8 cellular contexts compared by ENCODE assay signal in genomic region chr14:39169541-39169900, GRCh38. TPM values are rescaled to one million over a fixed set of nuclear protein-coding genes. Genes with fewer than 3 reads are reported as not detected.
DNase-seq lines count a peak whose midpoint lies in the region; ATAC-seq and TF ChIP-seq lines count a peak whose summit lies in the region.

No MANE protein-coding gene starts in this region.

- peak overlapping the region; percentile 86 for H3K4me3 Mint-ChIP-seq in activated naive CD8-positive, alpha-beta T cell treated with anti-CD3 and anti-CD28 coated beads, Interleukin-2, amount 10 ng/mL, durations not matched to agents 7 days and 5 days

- DNase-seq in EH (ENCODE audit: low read depth) (peak; percentile 20), iPS DF 6.9 (ENCODE audit: low read depth, low spot score) (no peak), smooth muscle cell (lab: John Stamatoyannopoulos, UW; ENCODE audit: unreplicated experiment) (no peak), COLO668 (lab: John Stamatoyannopoulos, UW; ENCODE audit: unreplicated experiment) (no peak), NCI-H446 treated with DMSO at 0.1 percent for 48 hours (lab: John Stamatoyannopoulos, UW) (no peak)
- no peak for DNase-seq in activated naive CD8-positive, alpha-beta T cell treated with anti-CD3 and anti-CD28 coated beads, Interleukin-2, amount 10 ng/mL, durations not matched to agents 7 days and 5 days
- DNase-seq in stimulated activated naive CD4-positive, alpha-beta T cell (lab: John Stamatoyannopoulos, UW), result no peak

- TF ChIP-seq CTCF in smooth muscle cell (IDR thresholded peaks at IDR 0.05; ENCODE audit: borderline replicate concordance, insufficient read depth, poor library complexity, severe bottlenecking), result no peak

- H3K9me3 ChIP-seq in iPS DF 6.9 (ENCODE audit: control insufficient read depth, insufficient read depth, low read length) (no peaks in the 10 kb centered on the region), smooth muscle cell (replicated peaks; ENCODE audit: low read depth) (no peaks in the 10 kb centered on the region)

- peaks cover 7% of the 10 kb centered on the region for H3F3A ChIP-seq in smooth muscle cell (ENCODE audit: low read depth)

- peaks cover 35% of the 10 kb centered on the region for H3K4me1 Mint-ChIP-seq in activated naive CD8-positive, alpha-beta T cell treated with anti-CD3 and anti-CD28 coated beads, Interleukin-2, amount 10 ng/mL, durations not matched to agents 7 days and 5 days

- peak overlapping the region; percentile 89 for H3K9ac ChIP-seq in smooth muscle cell (ENCODE audit: low read depth)

- H3K4me2 ChIP-seq in smooth muscle cell, result peak overlapping the region; percentile 100

- POLR2A ChIA-PET in activated naive CD8-positive, alpha-beta T cell treated with anti-CD3 and anti-CD28 coated beads, Interleukin-2, amount 10 ng/mL, durations not matched to agents 7 days and 5 days (lab: Charles Lee), result interaction anchor here (1.0 to 2.5 kb wide), 7 partner anchors 9 to 263 kb away, joined by 4 to 34 read pairs (median 20); partner anchors contain the start of genes FBXO33, GEMIN2 and SEC23A

- H3K4me1 ChIP-seq in iPS DF 6.9 (ENCODE audit: control insufficient read depth, insufficient read depth, low read length) (no peaks in the 10 kb centered on the region), smooth muscle cell (ENCODE audit: low read depth) (peaks cover 20% of the 10 kb centered on the region)

- no peaks in the 10 kb centered on the region for H3K27me3 Mint-ChIP-seq in activated naive CD8-positive, alpha-beta T cell treated with anti-CD3 and anti-CD28 coated beads, Interleukin-2, amount 10 ng/mL, durations not matched to agents 7 days and 5 days

- no peaks in the 10 kb centered on the region for H3K36me3 ChIP-seq in iPS DF 6.9 (ENCODE audit: control insufficient read depth, insufficient read depth, low read length)
- no peaks in the 10 kb centered on the region for H3K36me3 ChIP-seq in smooth muscle cell (ENCODE audit: low read depth)

- peaks cover 8% of the 10 kb centered on the region for H3K36me3 Mint-ChIP-seq in activated naive CD8-positive, alpha-beta T cell treated with anti-CD3 and anti-CD28 coated beads, Interleukin-2, amount 10 ng/mL, durations not matched to agents 7 days and 5 days

- H3K27ac ChIP-seq in iPS DF 6.9 (ENCODE audit: low read length) (no peak overlapping the region), smooth muscle cell (ENCODE audit: low read depth) (peak overlapping the region; percentile 90)

- no peaks in the 10 kb centered on the region for H4K20me1 ChIP-seq in smooth muscle cell (ENCODE audit: low read depth)

- WGBS in iPS DF 6.9 (ENCODE audit: insufficient coverage, insufficient read length), result no CpG with 5 or more reads among the region's 7 CpGs
- WGBS in smooth muscle cell (ENCODE audit: low lambda C conversion rate), result 4% methylated on average over 7 of the region's 7 CpGs

- H3K4me3 ChIP-seq in iPS DF 6.9 (ENCODE audit: low read length) (peak overlapping the region; percentile 56; the same call in 1 of the 2 replicates), smooth muscle cell (peak overlapping the region; percentile 86)

- H2AFZ ChIP-seq in smooth muscle cell (ENCODE audit: low read depth), result peak overlapping the region; percentile 98

- peak; percentile 20 for ATAC-seq in HG02973 (IDR thresholded peaks at IDR 0.05; ENCODE audit: unreplicated experiment)
- ATAC-seq in activated naive CD8-positive, alpha-beta T cell treated with anti-CD3 and anti-CD28 coated beads, Interleukin-2, amount 10 ng/mL, durations not matched to agents 7 days and 5 days (ENCODE audit: low read depth), result no peak

- peak overlapping the region; percentile 88 for H3K27ac Mint-ChIP-seq in activated naive CD8-positive, alpha-beta T cell treated with anti-CD3 and anti-CD28 coated beads, Interleukin-2, amount 10 ng/mL, durations not matched to agents 7 days and 5 days

- H3K27me3 ChIP-seq in iPS DF 6.9 (ENCODE audit: control insufficient read depth, insufficient read depth, low read length) (no peaks in the 10 kb centered on the region), smooth muscle cell (ENCODE audit: low read depth) (no peaks in the 10 kb centered on the region)

- peaks cover 48% of the 10 kb centered on the region for H3K79me2 ChIP-seq in smooth muscle cell (ENCODE audit: low read depth)

- no peaks in the 10 kb centered on the region for H3K9me3 Mint-ChIP-seq in activated naive CD8-positive, alpha-beta T cell treated with anti-CD3 and anti-CD28 coated beads, Interleukin-2, amount 10 ng/mL, durations not matched to agents 7 days and 5 days

RNA-seq across cellular contexts. Expression of gene TRAPPC6B, which starts 0.6 kb away (rescaled TPM):
- 10 to 100 TPM; 30.9 to 34.3 TPM for total RNA-seq in activated naive CD8-positive, alpha-beta T cell treated with anti-CD3 and anti-CD28 coated beads, Interleukin-2, amount 10 ng/mL, durations not matched to agents 7 days and 5 days
- total RNA-seq in smooth muscle cell, result 38.6 and 44.2 TPM in 2 replicates
- polyA plus RNA-seq in smooth muscle cell, result 15.2 and 23.6 TPM in 2 replicates

RNA-seq across cellular contexts. Expression of gene PNN, which starts 5.5 kb away (rescaled TPM):
- 100 to 1,000 TPM; 105 TPM for total RNA-seq in activated naive CD8-positive, alpha-beta T cell treated with anti-CD3 and anti-CD28 coated beads, Interleukin-2, amount 10 ng/mL, durations not matched to agents 7 days and 5 days
- 30.7 and 34.0 TPM in 2 replicates for total RNA-seq in smooth muscle cell
- polyA plus RNA-seq in smooth muscle cell, result 26.0 and 56.0 TPM in 2 replicates

RNA-seq across cellular contexts. Expression of gene GEMIN2, which starts 55.4 kb away (rescaled TPM):
- total RNA-seq in activated naive CD8-positive, alpha-beta T cell treated with anti-CD3 and anti-CD28 coated beads, Interleukin-2, amount 10 ng/mL, durations not matched to agents 7 days and 5 days, result 10 to 100 TPM; 23.1 to 24.9 TPM
- total RNA-seq in smooth muscle cell, result 29.6 and 30.0 TPM in 2 replicates
- 18.1 and 25.7 TPM in 2 replicates for polyA plus RNA-seq in smooth muscle cell
